14 cellular contexts compared by ENCODE assay signal in genomic region chr4:122591196-122591595, GRCh38. TPM values are rescaled to one million over a fixed set of nuclear protein-coding genes. Genes with fewer than 3 reads are reported as not detected.
DNase-seq lines count a peak whose midpoint lies in the region; ATAC-seq and TF ChIP-seq lines count a peak whose summit lies in the region.
"Had no signal": no experiment of that assay in that cellular context is flagged by ENCODE, and none has a peak within 500 bp of the region (broad histone marks: within the 10 kb centered on the region; RNA-seq: fewer than 3 reads in every experiment).

No MANE protein-coding gene starts in this region.

- in situ Hi-C loops in KBM-7 (cut with MboI; ENCODE audit: low pct_unique_long_range_greater_than_20kb, low sequenced_read_pairs): no loop called here

- H2BK15ac ChIP-seq in mesendoderm (replicated peaks; ENCODE audit: low read depth): no peak overlapping the region

- peak; percentile 40; the same call in 2 of the 3 replicates for ATAC-seq in SK-N-SH treated with all-trans-retinoic acid at 6 μM for 48 hours

- no CpG with 5 or more reads among the region's 2 CpGs for WGBS in mesendoderm (ENCODE audit: extremely low coverage, insufficient coverage, low lambda C conversion rate)

- no peak overlapping the region for H3K9ac ChIP-seq in mesendoderm (ENCODE audit: low read length)
- H3K9ac ChIP-seq: BLaER1 had no signal

- H3K79me1 ChIP-seq in mesendoderm (ENCODE audit: low read length): no peaks in the 10 kb centered on the region

- no peak overlapping the region for H2BK120ac ChIP-seq in mesendoderm (ENCODE audit: low read depth, low read length)

- H3K4me2 ChIP-seq in mesendoderm (ENCODE audit: low read length): no peak overlapping the region
- H3K4me2 ChIP-seq: BLaER1 had no signal

- no peak overlapping the region for H3K27ac ChIP-seq in mesendoderm (ENCODE audit: low read depth, low read length)
- H3K27ac ChIP-seq: BLaER1 had no signal

- no peak overlapping the region for H4K5ac ChIP-seq in mesendoderm (ENCODE audit: low read length)

- H2BK5ac ChIP-seq in mesendoderm (ENCODE audit: low read length): no peak overlapping the region

- DNase-seq in GM03348 (ENCODE audit: low spot score) (peak; percentile 30), fibroblast of the aortic adventitia (ENCODE audit: low read depth) (peak; percentile 48), ureter (ENCODE audit: low spot score) (no peak), NOMO-1 treated with dmso at 0.1 percent for 144 hours (lab: John Stamatoyannopoulos, UW; ENCODE audit: unreplicated experiment) (no peak), mesendoderm (no peak), KBM-7 (no peak)
- DNase-seq: GOT3, H9 had no signal

- no peak overlapping the region for H3K18ac ChIP-seq in mesendoderm (ENCODE audit: low read length)

- no peak for TF ChIP-seq CTCF in fibroblast of the aortic adventitia (IDR thresholded peaks at IDR 0.05; ENCODE audit: insufficient read depth, low read length)

- no peaks in the 10 kb centered on the region for H3K27me3 ChIP-seq in mesendoderm (ENCODE audit: insufficient read depth, low read length, poor library complexity)

- no peaks in the 10 kb centered on the region for H3K79me2 ChIP-seq in mesendoderm (ENCODE audit: control insufficient read depth, insufficient read depth, low read length)

- H3K4ac ChIP-seq in mesendoderm (ENCODE audit: low read depth, low read length): no peak overlapping the region

- H3K4me3 ChIP-seq in fibroblast of the aortic adventitia (ENCODE audit: low read depth, low read length) (no peak overlapping the region), mesendoderm (ENCODE audit: low read length) (no peak overlapping the region)
- H3K4me3 ChIP-seq: BLaER1 had no signal

- no peak overlapping the region for H3K56ac ChIP-seq in mesendoderm (ENCODE audit: low read length)

- no peak overlapping the region for H3K23ac ChIP-seq in mesendoderm (ENCODE audit: low read length)

- H3K4me1 ChIP-seq in mesendoderm (ENCODE audit: control insufficient read depth, low read depth, low read length): no peaks in the 10 kb centered on the region

- no peak overlapping the region for H2AK5ac ChIP-seq in mesendoderm (ENCODE audit: low read length)

- no peaks in the 10 kb centered on the region for H3K36me3 ChIP-seq in mesendoderm (ENCODE audit: control insufficient read depth, insufficient read depth, low read length)
- H3K36me3 ChIP-seq: BLaER1 had no signal

- H4K8ac ChIP-seq in mesendoderm (ENCODE audit: low read depth, low read length): no peak overlapping the region

TF ChIP-seq in SK-N-SH treated with all-trans-retinoic acid at 6 μM for 48 hours, 23 proteins besides CTCF, POLR2A, EP300 and RAD21:
- TF ChIP-seq CSDC2 (CRISPR knock-in tag; IDR thresholded peaks at IDR 0.05): no peak
- TF ChIP-seq ZNF8 (CRISPR knock-in tag; IDR thresholded peaks at IDR 0.05): no peak
- no peak for TF ChIP-seq ISL1 (CRISPR knock-in tag; IDR thresholded peaks at IDR 0.05)
- TF ChIP-seq ZNF70 (CRISPR knock-in tag; IDR thresholded peaks at IDR 0.05): no peak
- TF ChIP-seq ZC3H10 (CRISPR knock-in tag; IDR thresholded peaks at IDR 0.05): no peak
- TF ChIP-seq PPARA (CRISPR knock-in tag; IDR thresholded peaks at IDR 0.05; ENCODE audit: borderline replicate concordance): no peak
- TF ChIP-seq ZFP3 (CRISPR knock-in tag; IDR thresholded peaks at IDR 0.05): no peak
- TF ChIP-seq TSHZ2 (CRISPR knock-in tag; IDR thresholded peaks at IDR 0.05): no peak
- TF ChIP-seq CREB5 (CRISPR knock-in tag; IDR thresholded peaks at IDR 0.05; ENCODE audit: low read depth): no peak
- no peak for TF ChIP-seq POU6F1 (CRISPR knock-in tag; IDR thresholded peaks at IDR 0.05; ENCODE audit: borderline replicate concordance, low read depth)
TF ChIP-seq in SK-N-SH treated with all-trans-retinoic acid at 6 μM for 48 hours: peak in this region for 0.

RNA-seq across cellular contexts. Expression of gene IL21, which starts 29.7 kb away (rescaled TPM):
- total RNA-seq in fibroblast of the aortic adventitia (ENCODE audit: low replicate concordance): not detected in 2 replicates
- total RNA-seq in ureter: not detected
- polyA plus RNA-seq in mesendoderm (2013, experiment 1 of 2): not detected
- polyA plus RNA-seq in mesendoderm (2013, experiment 2 of 2): not detected
- total RNA-seq: Daoy, G401, H9, HT-29 had no signal
- polyA plus RNA-seq: IgD-negative memory B cell had no signal

Comparison
In these comparisons a context has a peak if more than half of its experiments do, and no peak if none do; other contexts are left out.
1. DNase-seq: peak in GM03348 (single experiment) and fibroblast of the aortic adventitia (single experiment); none in ureter (single experiment), NOMO-1 treated with dmso at 0.1 percent for 144 hours (single experiment), mesendoderm (single experiment) and KBM-7 (single experiment).